Comparison of ENCODE assay signal across 27 cellular contexts in genomic region chr1:154696460-154696859, GRCh38.
"Had no signal": no experiment of that assay in that cellular context is flagged by ENCODE, and none has a peak within 500 bp of the region (broad histone marks: within the 10 kb centered on the region; RNA-seq: fewer than 3 reads in every experiment).

No MANE protein-coding gene starts in this region.

- H3K27me3 ChIP-seq: Peyer's patch had no signal

- H3K27ac ChIP-seq: brain microvascular endothelial cell, Peyer's patch, WERI-Rb-1 had no signal

- ATAC-seq: activated CD8-positive, alpha-beta T cell treated with anti-CD3 and anti-CD28 coated beads for 36 hours; activated naive CD8-positive, alpha-beta T cell treated with anti-CD3 and anti-CD28 coated beads, Interleukin-2, amount 50 U/mL, for 24 hours; K562; PC-3 had no signal

- H3K4me3 ChIP-seq: K562, Peyer's patch had no signal

- H3K36me3 ChIP-seq: brain microvascular endothelial cell, Peyer's patch, WERI-Rb-1 had no signal

- H3K9me3 ChIP-seq: Peyer's patch had no signal

- DNase-seq: activated CD4-positive, alpha-beta T cell treated with anti-CD3 and anti-CD28 coated beads for 1 hour; activated CD4-positive, alpha-beta T cell treated with anti-CD3 and anti-CD28 coated beads, Interleukin-2, amount 10 ng/mL, durations not matched to agents 24 days and 14 days; activated CD4-positive, alpha-beta T cell treated with anti-CD3 and anti-CD28 coated beads, Interleukin-2, amount 50 U/mL, for 4 hours; activated CD4-positive, CD25-positive, alpha-beta regulatory T cell; activated CD8-positive, alpha-beta T cell treated with anti-CD3 and anti-CD28 coated beads for 36 hours; activated gamma-delta T cell; activated naive CD4-positive, alpha-beta T cell treated with anti-CD3 and anti-CD28 coated beads for 36 hours; activated naive CD8-positive, alpha-beta T cell treated with anti-CD3 and anti-CD28 coated beads, Interleukin-2, amount 50 U/mL, for 24 hours; activated T-cell treated with anti-CD3 and anti-CD28 coated beads, Interleukin-2, amount 50 U/mL, for 24 hours; anterior cingulate cortex; brain microvascular endothelial cell; IMR-90; NCI-H1436; NCI-H1930; NCI-H2081 treated with DMSO at 0.1 percent for 48 hours; NCI-H226; NCI-H446 treated with DMSO at 0.1 percent for 48 hours; NCI-H82; NK-92 treated with Interleukin-12 subunit alpha and Interleukin-12 subunit beta, amount 100 ng/mL, for 24 hours; Peyer's patch; RPMI8226; SW 1271; T-helper 1 cell; T1000; WERI-Rb-1 had no signal

- H3K4me1 ChIP-seq: Peyer's patch had no signal
